ENCODE assay signal across 21 cellular contexts in genomic region chr9:102832814-102833213, GRCh38.
DNase-seq lines count a peak whose midpoint lies in the region; ATAC-seq and TF ChIP-seq lines count a peak whose summit lies in the region.
"Had no signal": no experiment of that assay in that cellular context is flagged by ENCODE, and none has a peak within 500 bp of the region (broad histone marks: within the 10 kb centered on the region; RNA-seq: fewer than 3 reads in every experiment).

No MANE protein-coding gene starts in this region.

- H3K27ac ChIP-seq in 22Rv1 (peak overlapping the region; percentile 53), C4-2B (no peak overlapping the region), neural progenitor cell (no peak overlapping the region)
- H3K27ac ChIP-seq: A549, HL-60 had no signal

- no peak overlapping the region for H3K4me3 ChIP-seq in LNCaP clone FGC (ENCODE audit: low read depth, low read length)
- H3K4me3 ChIP-seq in neural progenitor cell = no peak overlapping the region
- H3K4me3 ChIP-seq: A549, GM23338, K562 had no signal

- H3K9me3 ChIP-seq in neural progenitor cell (ENCODE audit: low read depth) = peaks cover 4% of the 10 kb centered on the region
- H3K9me3 ChIP-seq: A549 had no signal

- POLR2A ChIA-PET in activated CD4-positive, alpha-beta memory T cell treated with anti-CD3 and anti-CD28 coated beads, Interleukin-2, amount 10 ng/mL, durations not matched to agents 7 days and 5 days (lab: Charles Lee) = no interaction called here

- H4K20me1 ChIP-seq in neural progenitor cell (ENCODE audit: low read depth) = no peaks in the 10 kb centered on the region

- no peak overlapping the region for H3K4me3 Mint-ChIP-seq in chondrocyte (ENCODE audit: unreplicated experiment)
- no peak overlapping the region for H3K4me3 Mint-ChIP-seq in neural progenitor cell
- no peak overlapping the region for H3K4me3 Mint-ChIP-seq in activated CD4-positive, alpha-beta memory T cell treated with anti-CD3 and anti-CD28 coated beads, Interleukin-2, amount 10 ng/mL, durations not matched to agents 7 days and 5 days
- H3K4me3 Mint-ChIP-seq: CD14-positive monocyte; CD4-positive, alpha-beta memory T cell; GM23338; HFFc6 had no signal

- H3K27ac Mint-ChIP-seq in chondrocyte (ENCODE audit: unreplicated experiment) (no peak overlapping the region), neural progenitor cell (no peak overlapping the region)
- H3K27ac Mint-ChIP-seq in activated CD4-positive, alpha-beta memory T cell treated with anti-CD3 and anti-CD28 coated beads, Interleukin-2, amount 10 ng/mL, durations not matched to agents 7 days and 5 days = no peak overlapping the region
- H3K27ac Mint-ChIP-seq: CD14-positive monocyte; CD4-positive, alpha-beta memory T cell; GM23338; HFFc6 had no signal

- CTCF ChIA-PET in activated CD4-positive, alpha-beta memory T cell treated with anti-CD3 and anti-CD28 coated beads, Interleukin-2, amount 10 ng/mL, durations not matched to agents 7 days and 5 days (lab: Charles Lee) = no interaction called here

- H3K4me2 ChIP-seq in neural progenitor cell = no peak overlapping the region
- H3K4me2 ChIP-seq: A549, GM23338 had no signal

- H3K4me1 Mint-ChIP-seq in chondrocyte (ENCODE audit: low read depth) = no peaks in the 10 kb centered on the region
- no peaks in the 10 kb centered on the region for H3K4me1 Mint-ChIP-seq in neural progenitor cell
- H3K4me1 Mint-ChIP-seq in activated CD4-positive, alpha-beta memory T cell treated with anti-CD3 and anti-CD28 coated beads, Interleukin-2, amount 10 ng/mL, durations not matched to agents 7 days and 5 days = no peaks in the 10 kb centered on the region
- H3K4me1 Mint-ChIP-seq: CD14-positive monocyte; CD4-positive, alpha-beta memory T cell; GM23338 had no signal

- H3K79me2 ChIP-seq in neural progenitor cell (ENCODE audit: low read depth) = no peaks in the 10 kb centered on the region

- peaks cover 2% of the 10 kb centered on the region for H3K9me3 Mint-ChIP-seq in chondrocyte (ENCODE audit: low read depth)
- no peaks in the 10 kb centered on the region for H3K9me3 Mint-ChIP-seq in neural progenitor cell
- peaks cover 5% of the 10 kb centered on the region for H3K9me3 Mint-ChIP-seq in activated CD4-positive, alpha-beta memory T cell treated with anti-CD3 and anti-CD28 coated beads, Interleukin-2, amount 10 ng/mL, durations not matched to agents 7 days and 5 days

- no peak overlapping the region for H2AFZ ChIP-seq in neural progenitor cell (replicated peaks)
- H2AFZ ChIP-seq: GM23338 had no signal

- no peaks in the 10 kb centered on the region for H3K27me3 ChIP-seq in neural progenitor cell

- no peaks in the 10 kb centered on the region for H3F3A ChIP-seq in neural progenitor cell (ENCODE audit: low read depth)

- no peaks in the 10 kb centered on the region for H3K4me1 ChIP-seq in neural progenitor cell
- H3K4me1 ChIP-seq: A549 had no signal

- DNase-seq in LNCaP clone FGC (ENCODE audit: low read depth) (no peak), chondrocyte (ENCODE audit: low spot score) (no peak), left colon (no peak), neural progenitor cell (ENCODE audit: low spot score) (no peak)
- no peak for DNase-seq in activated CD4-positive, alpha-beta memory T cell treated with anti-CD3 and anti-CD28 coated beads, Interleukin-2, amount 10 ng/mL, durations not matched to agents 7 days and 5 days
- DNase-seq: AML-193; CD4-positive, alpha-beta memory T cell; DMS153; DND-41; EL; H7; HFFc6; IMR-90 had no signal

- no peaks in the 10 kb centered on the region for H3K36me3 Mint-ChIP-seq in chondrocyte (ENCODE audit: low read depth)
- H3K36me3 Mint-ChIP-seq in neural progenitor cell = no peaks in the 10 kb centered on the region
- H3K36me3 Mint-ChIP-seq in activated CD4-positive, alpha-beta memory T cell treated with anti-CD3 and anti-CD28 coated beads, Interleukin-2, amount 10 ng/mL, durations not matched to agents 7 days and 5 days (ENCODE audit: low read depth) = no peaks in the 10 kb centered on the region
- H3K36me3 Mint-ChIP-seq: CD14-positive monocyte; CD4-positive, alpha-beta memory T cell had no signal

- H3K27me3 Mint-ChIP-seq in chondrocyte (ENCODE audit: low read depth) = peaks cover 7% of the 10 kb centered on the region
- no peaks in the 10 kb centered on the region for H3K27me3 Mint-ChIP-seq in neural progenitor cell (ENCODE audit: insufficient read depth, low read depth)
- H3K27me3 Mint-ChIP-seq in activated CD4-positive, alpha-beta memory T cell treated with anti-CD3 and anti-CD28 coated beads, Interleukin-2, amount 10 ng/mL, durations not matched to agents 7 days and 5 days = no peaks in the 10 kb centered on the region
- H3K27me3 Mint-ChIP-seq: CD4-positive, alpha-beta memory T cell had no signal

- intact Hi-C loops in left colon (cut with DNase I, micrococcal nuclease) = no loop called here

- no peak for ATAC-seq in left colon
- ATAC-seq: A549, GM23338, HCT116, K562 had no signal

- no peaks in the 10 kb centered on the region for H3K36me3 ChIP-seq in neural progenitor cell

- H3K9ac ChIP-seq in neural progenitor cell = no peak overlapping the region

- TF ChIP-seq CTCF in 22Rv1 (IDR thresholded peaks at IDR 0.05) (no peak), C4-2B (conservative IDR thresholded peaks at IDR 0.05) (peak; percentile 29), LNCaP clone FGC (IDR thresholded peaks at IDR 0.05; ENCODE audit: control insufficient read depth, extremely low read depth, insufficient read depth) (peak; percentile 43; the same call in 1 of the 2 replicates), chondrocyte (IDR thresholded peaks at IDR 0.05) (peak; percentile 72), neural progenitor cell (IDR thresholded peaks at IDR 0.05) (no peak)

Comparison
In these comparisons a context has a peak if more than half of its experiments do, and no peak if none do; other contexts are left out.
1. CTCF ChIP-seq: peak in C4-2B (single experiment), LNCaP clone FGC (single experiment) and chondrocyte (single experiment); none in 22Rv1 (single experiment) and neural progenitor cell (single experiment).